In the genomic region with DNA sequence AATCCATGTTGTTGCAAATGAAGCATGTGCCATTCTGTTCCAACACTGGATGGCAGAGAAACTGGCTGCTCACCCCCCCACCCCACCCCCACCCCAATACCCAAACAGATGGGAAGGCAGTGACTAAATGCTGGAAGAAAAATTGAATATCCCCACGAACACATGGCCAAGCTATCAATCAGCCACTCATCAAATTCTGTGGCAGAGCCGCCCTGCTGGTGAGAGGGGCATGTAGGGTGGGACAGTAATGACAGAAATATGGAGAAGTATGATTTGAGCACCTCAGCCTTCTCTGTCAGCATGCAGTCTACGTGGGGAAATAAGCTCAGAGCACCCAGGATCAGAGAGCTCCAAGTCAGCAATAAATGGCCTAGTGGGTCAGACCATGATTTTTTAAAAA, we compare ENCODE assay signal across 18 cellular contexts. TPM values are rescaled to one million over a fixed set of nuclear protein-coding genes. Genes with fewer than 3 reads are reported as not detected.
"Had no signal": no experiment of that assay in that cellular context is flagged by ENCODE, and none has a peak within 500 bp of the region (broad histone marks: within the 10 kb centered on the region; RNA-seq: fewer than 3 reads in every experiment).

No MANE protein-coding gene starts in this region.

- H3K9me3 ChIP-seq: stomach had no signal

- H3K4me3 ChIP-seq: hepatocyte, skin epidermis, stomach had no signal

- H3K4me1 Mint-ChIP-seq: central memory CD8-positive, alpha-beta T cell had no signal

- H3K4me3 Mint-ChIP-seq: activated CD4-positive, alpha-beta memory T cell treated with anti-CD3 and anti-CD28 coated beads for 36 hours; activated naive CD8-positive, alpha-beta T cell; central memory CD8-positive, alpha-beta T cell; neural crest cell had no signal

- H3K27me3 Mint-ChIP-seq: activated CD4-positive, alpha-beta memory T cell treated with anti-CD3 and anti-CD28 coated beads for 36 hours; activated naive CD8-positive, alpha-beta T cell; brain; central memory CD8-positive, alpha-beta T cell had no signal

- H3K36me3 Mint-ChIP-seq: activated CD4-positive, alpha-beta memory T cell treated with anti-CD3 and anti-CD28 coated beads for 36 hours; activated naive CD8-positive, alpha-beta T cell; brain had no signal

- H3K27me3 ChIP-seq: hepatocyte, stomach had no signal

- DNase-seq: activated CD4-positive, alpha-beta memory T cell treated with anti-CD3 and anti-CD28 coated beads for 36 hours; activated gamma-delta T cell; activated T-cell treated with anti-CD3 and anti-CD28 coated beads, Interleukin-2, amount 50 U/mL, for 48 hours; amygdala; dermis blood vessel endothelial cell; kidney glomerular epithelial cell; retina; stomach; T1000 had no signal

- H3K4me2 ChIP-seq: hepatocyte had no signal

- H2AFZ ChIP-seq: hepatocyte had no signal

- H3K36me3 ChIP-seq: stomach had no signal

- H3K79me2 ChIP-seq: hepatocyte had no signal

- H3K27ac ChIP-seq: hepatocyte had no signal

- H3K27ac Mint-ChIP-seq: activated CD4-positive, alpha-beta memory T cell treated with anti-CD3 and anti-CD28 coated beads for 36 hours; activated naive CD8-positive, alpha-beta T cell had no signal

- H3K9me3 Mint-ChIP-seq: activated CD4-positive, alpha-beta memory T cell treated with anti-CD3 and anti-CD28 coated beads for 36 hours; brain; central memory CD8-positive, alpha-beta T cell; neural crest cell had no signal

RNA-seq across cellular contexts. Expression of gene OPTC, which starts 34.1 kb away (rescaled TPM):
- total RNA-seq: activated CD4-positive, alpha-beta memory T cell treated with anti-CD3 and anti-CD28 coated beads for 36 hours; dermis blood vessel endothelial cell; hepatocyte; liver; myocyte; neural crest cell; stomach had no signal
- polyA plus RNA-seq: esophagus, liver, stomach had no signal

RNA-seq across cellular contexts. Expression of gene PRELP, which starts 52.5 kb away (rescaled TPM):
- total RNA-seq: activated CD4-positive, alpha-beta memory T cell treated with anti-CD3 and anti-CD28 coated beads for 36 hours; dermis blood vessel endothelial cell had no signal
